ENCODE assay signal across 9 cellular contexts in the genomic region with DNA sequence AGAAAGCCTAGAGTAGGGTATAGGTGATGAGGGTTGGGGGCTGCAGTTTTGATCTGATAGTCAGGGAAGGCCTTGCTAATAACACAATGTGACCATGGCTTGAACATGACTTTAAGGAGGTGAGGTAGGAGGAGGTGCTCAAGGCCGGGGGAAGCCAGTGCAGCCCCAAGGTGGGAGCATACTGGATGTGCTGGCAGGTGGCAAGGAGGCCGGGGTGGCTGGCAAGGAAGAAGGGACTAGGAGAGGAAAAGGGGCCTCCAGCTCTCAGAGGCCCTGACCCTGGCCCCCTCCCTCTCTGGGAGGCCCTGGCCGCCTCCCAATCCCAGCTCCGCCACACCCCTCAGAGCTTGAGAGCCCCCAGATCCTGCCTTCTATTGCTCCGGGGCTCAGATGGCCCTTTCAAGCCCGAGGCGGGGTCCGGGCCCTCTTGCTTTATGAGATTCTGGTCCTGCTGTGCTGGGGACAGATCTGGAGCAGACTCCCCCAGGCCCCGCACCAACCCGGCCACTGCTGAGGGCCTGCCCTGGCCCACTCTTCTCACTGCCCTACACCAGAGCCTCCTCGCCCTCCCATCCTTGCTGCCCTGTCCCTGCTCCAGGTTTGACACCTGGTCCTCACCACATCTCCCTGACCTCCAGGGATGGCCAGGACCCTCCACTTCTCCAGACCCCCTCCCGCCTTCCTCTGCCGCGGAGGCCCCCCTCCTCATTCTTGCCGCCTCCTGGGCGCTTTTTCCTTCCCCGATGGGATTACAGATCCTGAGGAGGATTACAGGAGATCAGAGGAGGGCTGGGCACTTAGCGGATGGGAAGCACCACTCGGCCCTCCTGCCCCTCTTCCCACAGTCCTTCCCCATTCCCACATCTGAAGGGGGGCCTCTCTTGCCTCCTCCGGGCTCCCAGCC. TPM values are rescaled to one million over a fixed set of nuclear protein-coding genes. Genes with fewer than 3 reads are reported as not detected.
DNase-seq lines count a peak whose midpoint lies in the region; ATAC-seq and TF ChIP-seq lines count a peak whose summit lies in the region.
"Had no signal": no experiment of that assay in that cellular context is flagged by ENCODE, and none has a peak within 500 bp of the region (broad histone marks: within the 10 kb centered on the region; RNA-seq: fewer than 3 reads in every experiment).

No MANE protein-coding gene starts in this region.

- no peak overlapping the region for H3K27ac ChIP-seq in iPS-18a (ENCODE audit: low read length)

- intact Hi-C loops in activated CD4-positive, alpha-beta T cell treated with anti-CD3 and anti-CD28 coated beads, Interleukin-2, amount 10 ng/mL, durations not matched to agents 24 days and 14 days (cut with micrococcal nuclease): no loop called here
- intact Hi-C loops in activated CD8-positive, alpha-beta T cell treated with anti-CD3 and anti-CD28 coated beads for 36 hours (cut with micrococcal nuclease): no loop called here

- peaks cover 44% of the 10 kb centered on the region for H3K36me3 Mint-ChIP-seq in activated CD4-positive, alpha-beta T cell treated with anti-CD3 and anti-CD28 coated beads, Interleukin-2, amount 10 ng/mL, durations not matched to agents 24 days and 14 days (ENCODE audit: low read depth)
- H3K36me3 Mint-ChIP-seq in activated CD8-positive, alpha-beta T cell treated with anti-CD3 and anti-CD28 coated beads for 36 hours (ENCODE audit: low read depth): peaks cover 30% of the 10 kb centered on the region

- peak overlapping the region; percentile 59 for H3K27ac Mint-ChIP-seq in activated CD4-positive, alpha-beta T cell treated with anti-CD3 and anti-CD28 coated beads, Interleukin-2, amount 10 ng/mL, durations not matched to agents 24 days and 14 days
- peak overlapping the region; percentile 4 for H3K27ac Mint-ChIP-seq in activated CD8-positive, alpha-beta T cell treated with anti-CD3 and anti-CD28 coated beads for 36 hours
- H3K27ac Mint-ChIP-seq in stimulated activated naive CD8-positive, alpha-beta T cell treated with anti-CD3 and anti-CD28 coated beads, Interleukin-15, amount 100 ng/mL, for 72 hours: peak overlapping the region; percentile 42 to 77

- H3K4me1 ChIP-seq in iPS-18a (ENCODE audit: control insufficient read depth, low read depth, low read length): peaks cover 17% of the 10 kb centered on the region

- peak overlapping the region; percentile 76 for H3K4me3 Mint-ChIP-seq in activated CD4-positive, alpha-beta T cell treated with anti-CD3 and anti-CD28 coated beads, Interleukin-2, amount 10 ng/mL, durations not matched to agents 24 days and 14 days
- H3K4me3 Mint-ChIP-seq in activated CD8-positive, alpha-beta T cell treated with anti-CD3 and anti-CD28 coated beads for 36 hours: peak overlapping the region; percentile 58
- H3K4me3 Mint-ChIP-seq in stimulated activated naive CD8-positive, alpha-beta T cell treated with anti-CD3 and anti-CD28 coated beads, Interleukin-15, amount 100 ng/mL, for 72 hours: peak overlapping the region; percentile 67

- H3K9ac ChIP-seq in iPS-18a (ENCODE audit: low read length): no peak overlapping the region

- CTCF ChIA-PET in activated CD8-positive, alpha-beta T cell treated with anti-CD3 and anti-CD28 coated beads for 36 hours (lab: Charles Lee): no interaction called here

- no peak for TF ChIP-seq CTCF in activated CD8-positive, alpha-beta T cell treated with anti-CD3 and anti-CD28 coated beads for 36 hours (IDR thresholded peaks at IDR 0.05)

- H3K9me3 ChIP-seq in iPS-18a (ENCODE audit: control insufficient read depth, low read depth, low read length): no peaks in the 10 kb centered on the region

- peak; percentile 57 for DNase-seq in activated CD4-positive, alpha-beta T cell treated with anti-CD3 and anti-CD28 coated beads, Interleukin-2, amount 10 ng/mL, durations not matched to agents 24 days and 14 days
- DNase-seq in activated CD4-positive, alpha-beta T cell treated with anti-CD3 and anti-CD28 coated beads for 48 hours: no peak
- DNase-seq in activated CD8-positive, alpha-beta T cell treated with anti-CD3 and anti-CD28 coated beads for 36 hours: no peak
- no peak for DNase-seq in stimulated activated naive CD8-positive, alpha-beta T cell treated with anti-CD3 and anti-CD28 coated beads, Interleukin-15, amount 100 ng/mL, for 72 hours
- DNase-seq in stimulated activated CD4-positive, alpha-beta T cell treated with anti-CD3 and anti-CD28 coated beads, Interleukin-12 subunit alpha, Interleukin-12 subunit beta, amount 100 ng/mL, for 4 hours: no peak
- DNase-seq in AML-193 (lab: John Stamatoyannopoulos, UW): no peak

- no peak for ATAC-seq in activated CD8-positive, alpha-beta T cell treated with anti-CD3 and anti-CD28 coated beads for 36 hours
- no peak for ATAC-seq in stimulated activated naive CD8-positive, alpha-beta T cell treated with anti-CD3 and anti-CD28 coated beads, Interleukin-15, amount 100 ng/mL, for 72 hours
- no peak for ATAC-seq in HG03095 (IDR thresholded peaks at IDR 0.05; ENCODE audit: unreplicated experiment)

- peaks cover 3% of the 10 kb centered on the region for H3K9me3 Mint-ChIP-seq in activated CD4-positive, alpha-beta T cell treated with anti-CD3 and anti-CD28 coated beads, Interleukin-2, amount 10 ng/mL, durations not matched to agents 24 days and 14 days
- H3K9me3 Mint-ChIP-seq in activated CD8-positive, alpha-beta T cell treated with anti-CD3 and anti-CD28 coated beads for 36 hours: no peaks in the 10 kb centered on the region
- H3K9me3 Mint-ChIP-seq in stimulated activated naive CD8-positive, alpha-beta T cell treated with anti-CD3 and anti-CD28 coated beads, Interleukin-15, amount 100 ng/mL, for 72 hours: no peaks in the 10 kb centered on the region

- H3K36me3 ChIP-seq in iPS-18a (ENCODE audit: control insufficient read depth, low read depth, low read length): no peaks in the 10 kb centered on the region

- H3K27me3 ChIP-seq in iPS-18a (ENCODE audit: control insufficient read depth, insufficient read depth, low read length): peaks cover 13% of the 10 kb centered on the region

- POLR2A ChIA-PET in activated CD8-positive, alpha-beta T cell treated with anti-CD3 and anti-CD28 coated beads for 36 hours (lab: Charles Lee): interaction anchor here (1.7 to 8.8 kb wide), 2 partner anchors 15 to 66 kb away, joined by 10 to 108 read pairs; a partner anchor contains a TSS

- H3K4me3 ChIP-seq in iPS-18a (ENCODE audit: low read length): peak overlapping the region; percentile 83

- peaks cover 39% of the 10 kb centered on the region for H3K4me1 Mint-ChIP-seq in activated CD4-positive, alpha-beta T cell treated with anti-CD3 and anti-CD28 coated beads, Interleukin-2, amount 10 ng/mL, durations not matched to agents 24 days and 14 days
- peaks cover 42% of the 10 kb centered on the region for H3K4me1 Mint-ChIP-seq in activated CD8-positive, alpha-beta T cell treated with anti-CD3 and anti-CD28 coated beads for 36 hours (ENCODE audit: low read depth)
- H3K4me1 Mint-ChIP-seq in stimulated activated naive CD8-positive, alpha-beta T cell treated with anti-CD3 and anti-CD28 coated beads, Interleukin-15, amount 100 ng/mL, for 72 hours: peaks cover 58% of the 10 kb centered on the region

- no peaks in the 10 kb centered on the region for H3K27me3 Mint-ChIP-seq in activated CD4-positive, alpha-beta T cell treated with anti-CD3 and anti-CD28 coated beads, Interleukin-2, amount 10 ng/mL, durations not matched to agents 24 days and 14 days
- H3K27me3 Mint-ChIP-seq in activated CD8-positive, alpha-beta T cell treated with anti-CD3 and anti-CD28 coated beads for 36 hours: no peaks in the 10 kb centered on the region
- H3K27me3 Mint-ChIP-seq in stimulated activated naive CD8-positive, alpha-beta T cell treated with anti-CD3 and anti-CD28 coated beads, Interleukin-15, amount 100 ng/mL, for 72 hours: no peaks in the 10 kb centered on the region

RNA-seq across cellular contexts. Expression of a gene that starts 1.8 kb away (rescaled TPM):
- total RNA-seq in activated CD4-positive, alpha-beta T cell treated with anti-CD3 and anti-CD28 coated beads, Interleukin-2, amount 10 ng/mL, durations not matched to agents 24 days and 14 days: 126 and 128 TPM in 2 replicates
- total RNA-seq in activated CD8-positive, alpha-beta T cell treated with anti-CD3 and anti-CD28 coated beads for 36 hours: 10 to 100 TPM; 87.8 to 88.1 TPM

RNA-seq across cellular contexts. Expression of a gene that starts 4.6 kb away (rescaled TPM):
- total RNA-seq in activated CD4-positive, alpha-beta T cell treated with anti-CD3 and anti-CD28 coated beads, Interleukin-2, amount 10 ng/mL, durations not matched to agents 24 days and 14 days: 93.5 and 97.9 TPM in 2 replicates
- 10 to 100 TPM; 53.5 to 55.5 TPM for total RNA-seq in activated CD8-positive, alpha-beta T cell treated with anti-CD3 and anti-CD28 coated beads for 36 hours

RNA-seq across cellular contexts. Expression of a gene that starts 19.9 kb away (rescaled TPM):
- total RNA-seq in activated CD4-positive, alpha-beta T cell treated with anti-CD3 and anti-CD28 coated beads, Interleukin-2, amount 10 ng/mL, durations not matched to agents 24 days and 14 days: not detected in 2 replicates
- total RNA-seq in activated CD8-positive, alpha-beta T cell treated with anti-CD3 and anti-CD28 coated beads for 36 hours: not detected
- total RNA-seq: mesenteric fat pad had no signal

RNA-seq across cellular contexts. Expression of a gene that starts 20.5 kb away (rescaled TPM):
- total RNA-seq in activated CD4-positive, alpha-beta T cell treated with anti-CD3 and anti-CD28 coated beads, Interleukin-2, amount 10 ng/mL, durations not matched to agents 24 days and 14 days: 186 and 189 TPM in 2 replicates
- 100 to 1,000 TPM; 145 to 146 TPM for total RNA-seq in activated CD8-positive, alpha-beta T cell treated with anti-CD3 and anti-CD28 coated beads for 36 hours

RNA-seq across cellular contexts. Expression of a gene that starts 34.3 kb away (rescaled TPM):
- 56.8 and 58.3 TPM in 2 replicates for total RNA-seq in activated CD4-positive, alpha-beta T cell treated with anti-CD3 and anti-CD28 coated beads, Interleukin-2, amount 10 ng/mL, durations not matched to agents 24 days and 14 days
- total RNA-seq in activated CD8-positive, alpha-beta T cell treated with anti-CD3 and anti-CD28 coated beads for 36 hours: 10 to 100 TPM; 56.0 to 59.2 TPM

Comparison
In these comparisons a context has a peak if more than half of its experiments do, and no peak if none do; other contexts are left out.
1. H3K27ac Mint-ChIP-seq: peak in every context shown above with its lines; median percentile 60 in stimulated activated naive CD8-positive, alpha-beta T cell treated with anti-CD3 and anti-CD28 coated beads, Interleukin-15, amount 100 ng/mL, for 72 hours; 59 in activated CD4-positive, alpha-beta T cell treated with anti-CD3 and anti-CD28 coated beads, Interleukin-2, amount 10 ng/mL, durations not matched to agents 24 days and 14 days; 4 in activated CD8-positive, alpha-beta T cell treated with anti-CD3 and anti-CD28 coated beads for 36 hours.